In the genomic region with DNA sequence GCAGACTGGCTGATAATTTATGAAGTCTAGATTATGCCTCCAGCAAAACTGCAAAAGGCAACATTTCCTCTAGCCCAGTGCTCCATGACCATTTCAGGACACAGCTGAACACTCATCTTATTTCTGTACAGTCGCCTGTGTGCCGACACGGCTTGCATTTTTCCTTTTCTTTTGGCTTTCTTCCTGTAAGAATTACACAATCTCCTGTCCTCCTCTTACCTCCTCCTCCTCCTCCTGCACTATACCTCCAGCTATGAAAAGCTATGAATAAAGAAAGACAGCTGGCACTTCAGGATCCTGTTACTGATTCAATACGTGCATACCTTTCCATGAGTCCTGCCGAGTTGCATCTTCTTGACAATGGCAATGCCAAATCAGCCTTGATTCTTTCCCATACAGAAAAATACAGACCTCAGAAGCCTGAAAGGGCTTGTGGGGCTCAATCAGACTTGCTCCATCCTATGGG, we compare ENCODE assay signal across 1 cellular context.
A peak's percentile ranks its signal among the peaks of the same experiment; 100 is the strongest.
TF ChIP-seq lines count a peak whose summit lies in the region.

No MANE protein-coding gene starts in this region.

TF ChIP-seq in H1, 55 proteins besides CTCF, POLR2A, EP300 and RAD21 (continued from another document):
- TF ChIP-seq CEBPB (IDR thresholded peaks at IDR 0.05; ENCODE audit: low read depth, low read length): peak; percentile 47; the same call in 1 of the 2 replicates
